ENCODE assay signal across 24 cellular contexts in the genomic region with DNA sequence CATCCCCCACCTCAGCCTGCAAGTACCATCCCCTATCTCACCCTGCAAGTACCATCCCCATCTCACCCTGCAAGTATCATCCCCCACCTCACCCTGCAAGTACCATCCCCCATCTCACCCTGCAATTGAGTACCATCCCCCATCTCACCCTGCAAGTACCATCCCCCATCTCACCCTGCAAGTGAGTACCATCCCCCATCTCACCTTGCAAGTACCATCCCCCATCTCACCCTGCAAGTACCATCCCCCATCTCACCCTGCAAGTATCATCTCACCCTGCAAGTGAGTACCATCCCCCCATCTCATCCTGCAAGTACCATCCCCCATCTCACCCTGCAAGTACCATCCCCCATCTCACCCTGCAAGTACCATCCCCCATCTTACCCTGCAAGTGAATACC. TPM values are rescaled to one million over a fixed set of nuclear protein-coding genes. Genes with fewer than 3 reads are reported as not detected.
"Had no signal": no experiment of that assay in that cellular context is flagged by ENCODE, and none has a peak within 500 bp of the region (broad histone marks: within the 10 kb centered on the region; RNA-seq: fewer than 3 reads in every experiment).

No MANE protein-coding gene starts in this region.

- FAIRE-seq: RCC 7860 had no signal

- DNase-seq: KBM-7, MV-4-11, NCI-H1092, NCI-H1105 treated with DMSO at 0.1 percent for 48 hours, NCI-H1417 treated with DMSO at 0.1 percent for 48 hours, NCI-H146, NCI-H1694 treated with DMSO at 0.1 percent for 48 hours, NCI-H1930, NCI-H2081, NCI-H2171, NCI-H226, NCI-H446, NCI-H510A, NCI-H524 treated with DMSO at 0.1 percent for 48 hours, NCI-H69, NCI-H774, Right ventricle myocardium superior, RPMI8226, SIG-M5 had no signal

- H3K27ac ChIP-seq: HL-60, SJSA1, SK-N-MC had no signal

- H3K4me3 ChIP-seq: SJSA1, SK-N-MC had no signal

- H3K9me3 ChIP-seq: SJSA1 had no signal

- H3K27me3 ChIP-seq: SJSA1 had no signal

RNA-seq across cellular contexts. Expression of a gene that starts 53.0 kb away (rescaled TPM):
- total RNA-seq: T-helper 1 cell treated with Interleukin-12 subunit alpha and Interleukin-12 subunit beta and Interleukin-4 antibody, amounts not matched to agents 30 ng/mL and 1 ng/mL, for 36 hours had no signal
